ENCODE assay signal across 1 cellular context in the genomic region with DNA sequence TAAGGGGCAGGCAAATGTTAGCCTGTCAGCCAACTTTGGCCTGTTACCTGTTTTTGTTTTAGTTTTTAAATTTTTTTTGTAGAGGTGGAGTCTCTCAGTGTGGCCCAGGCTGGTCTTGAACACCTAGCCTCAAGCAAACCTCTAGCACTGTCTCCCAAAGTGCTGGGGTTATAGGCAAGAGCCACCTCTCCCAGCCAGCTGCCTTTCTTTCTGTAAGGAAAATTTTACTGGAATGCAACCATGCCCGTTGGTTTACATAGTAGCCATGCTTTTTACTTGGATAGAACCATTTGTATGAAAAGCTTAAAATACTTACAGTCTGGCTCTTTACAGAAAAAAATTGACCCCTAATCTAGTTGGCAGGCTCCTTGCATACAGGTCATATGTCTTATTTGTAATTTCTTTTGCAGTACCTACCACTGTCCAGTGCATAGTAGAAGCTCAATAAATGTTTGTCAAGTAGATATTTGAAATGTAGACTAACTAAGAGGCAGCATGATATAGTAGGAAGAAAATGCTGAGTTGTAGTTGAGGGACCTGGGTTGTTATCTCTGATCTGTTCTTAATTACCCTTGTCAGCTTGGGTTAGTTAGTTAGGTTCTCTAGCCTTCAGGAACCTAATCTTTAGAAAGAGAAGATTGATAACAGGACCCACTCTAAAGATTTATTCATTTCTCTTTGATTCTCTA.
TF ChIP-seq lines count a peak whose summit lies in the region.

No MANE protein-coding gene starts in this region.

TF ChIP-seq in GM23338, 12 proteins besides CTCF, POLR2A, EP300 and RAD21 (continued from another document):
- TF ChIP-seq, protein P1, sequence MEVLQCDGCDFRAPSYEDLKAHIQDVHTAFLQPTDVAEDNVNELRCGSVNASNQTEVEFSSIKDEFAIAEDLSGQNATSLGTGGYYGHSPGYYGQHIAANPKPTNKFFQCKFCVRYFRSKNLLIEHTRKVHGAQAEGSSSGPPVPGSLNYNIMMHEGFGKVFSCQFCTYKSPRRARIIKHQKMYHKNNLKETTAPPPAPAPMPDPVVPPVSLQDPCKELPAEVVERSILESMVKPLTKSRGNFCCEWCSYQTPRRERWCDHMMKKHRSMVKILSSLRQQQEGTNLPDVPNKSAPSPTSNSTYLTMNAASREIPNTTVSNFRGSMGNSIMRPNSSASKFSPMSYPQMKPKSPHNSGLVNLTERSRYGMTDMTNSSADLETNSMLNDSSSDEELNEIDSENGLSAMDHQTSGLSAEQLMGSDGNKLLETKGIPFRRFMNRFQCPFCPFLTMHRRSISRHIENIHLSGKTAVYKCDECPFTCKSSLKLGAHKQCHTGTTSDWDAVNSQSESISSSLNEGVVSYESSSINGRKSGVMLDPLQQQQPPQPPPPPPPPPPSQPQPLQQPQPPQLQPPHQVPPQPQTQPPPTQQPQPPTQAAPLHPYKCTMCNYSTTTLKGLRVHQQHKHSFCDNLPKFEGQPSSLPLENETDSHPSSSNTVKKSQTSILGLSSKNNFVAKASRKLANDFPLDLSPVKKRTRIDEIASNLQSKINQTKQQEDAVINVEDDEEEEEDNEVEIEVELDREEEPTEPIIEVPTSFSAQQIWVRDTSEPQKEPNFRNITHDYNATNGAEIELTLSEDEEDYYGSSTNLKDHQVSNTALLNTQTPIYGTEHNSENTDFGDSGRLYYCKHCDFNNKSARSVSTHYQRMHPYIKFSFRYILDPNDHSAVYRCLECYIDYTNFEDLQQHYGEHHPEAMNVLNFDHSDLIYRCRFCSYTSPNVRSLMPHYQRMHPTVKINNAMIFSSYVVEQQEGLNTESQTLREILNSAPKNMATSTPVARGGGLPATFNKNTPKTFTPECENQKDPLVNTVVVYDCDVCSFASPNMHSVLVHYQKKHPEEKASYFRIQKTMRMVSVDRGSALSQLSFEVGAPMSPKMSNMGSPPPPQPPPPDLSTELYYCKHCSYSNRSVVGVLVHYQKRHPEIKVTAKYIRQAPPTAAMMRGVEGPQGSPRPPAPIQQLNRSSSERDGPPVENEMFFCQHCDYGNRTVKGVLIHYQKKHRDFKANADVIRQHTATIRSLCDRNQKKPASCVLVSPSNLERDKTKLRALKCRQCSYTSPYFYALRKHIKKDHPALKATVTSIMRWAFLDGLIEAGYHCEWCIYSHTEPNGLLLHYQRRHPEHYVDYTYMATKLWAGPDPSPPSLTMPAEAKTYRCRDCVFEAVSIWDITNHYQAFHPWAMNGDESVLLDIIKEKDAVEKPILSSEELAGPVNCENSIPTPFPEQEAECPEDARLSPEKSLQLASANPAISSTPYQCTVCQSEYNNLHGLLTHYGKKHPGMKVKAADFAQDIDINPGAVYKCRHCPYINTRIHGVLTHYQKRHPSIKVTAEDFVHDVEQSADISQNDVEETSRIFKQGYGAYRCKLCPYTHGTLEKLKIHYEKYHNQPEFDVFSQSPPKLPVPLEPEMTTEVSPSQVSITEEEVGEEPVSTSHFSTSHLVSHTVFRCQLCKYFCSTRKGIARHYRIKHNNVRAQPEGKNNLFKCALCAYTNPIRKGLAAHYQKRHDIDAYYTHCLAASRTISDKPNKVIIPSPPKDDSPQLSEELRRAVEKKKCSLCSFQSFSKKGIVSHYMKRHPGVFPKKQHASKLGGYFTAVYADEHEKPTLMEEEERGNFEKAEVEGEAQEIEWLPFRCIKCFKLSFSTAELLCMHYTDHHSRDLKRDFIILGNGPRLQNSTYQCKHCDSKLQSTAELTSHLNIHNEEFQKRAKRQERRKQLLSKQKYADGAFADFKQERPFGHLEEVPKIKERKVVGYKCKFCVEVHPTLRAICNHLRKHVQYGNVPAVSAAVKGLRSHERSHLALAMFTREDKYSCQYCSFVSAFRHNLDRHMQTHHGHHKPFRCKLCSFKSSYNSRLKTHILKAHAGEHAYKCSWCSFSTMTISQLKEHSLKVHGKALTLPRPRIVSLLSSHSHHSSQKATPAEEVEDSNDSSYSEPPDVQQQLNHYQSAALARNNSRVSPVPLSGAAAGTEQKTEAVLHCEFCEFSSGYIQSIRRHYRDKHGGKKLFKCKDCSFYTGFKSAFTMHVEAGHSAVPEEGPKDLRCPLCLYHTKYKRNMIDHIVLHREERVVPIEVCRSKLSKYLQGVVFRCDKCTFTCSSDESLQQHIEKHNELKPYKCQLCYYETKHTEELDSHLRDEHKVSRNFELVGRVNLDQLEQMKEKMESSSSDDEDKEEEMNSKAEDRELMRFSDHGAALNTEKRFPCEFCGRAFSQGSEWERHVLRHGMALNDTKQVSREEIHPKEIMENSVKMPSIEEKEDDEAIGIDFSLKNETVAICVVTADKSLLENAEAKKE (CRISPR knock-in tag; IDR thresholded peaks at IDR 0.05): no peak
- TF ChIP-seq NANOG (IDR thresholded peaks at IDR 0.05; ENCODE audit: borderline replicate concordance) (no peak), CREB1 (CRISPR knock-in tag; IDR thresholded peaks at IDR 0.05; ENCODE audit: low read depth) (no peak), STAT1 (IDR thresholded peaks at IDR 0.05; ENCODE audit: unreplicated experiment) (no peak), EZH2phosphoT487 (IDR thresholded peaks at IDR 0.05; ENCODE audit: unreplicated experiment) (no peak), ZNF114 (CRISPR knock-in tag; IDR thresholded peaks at IDR 0.05) (no peak)
- TF ChIP-seq, protein P2, sequence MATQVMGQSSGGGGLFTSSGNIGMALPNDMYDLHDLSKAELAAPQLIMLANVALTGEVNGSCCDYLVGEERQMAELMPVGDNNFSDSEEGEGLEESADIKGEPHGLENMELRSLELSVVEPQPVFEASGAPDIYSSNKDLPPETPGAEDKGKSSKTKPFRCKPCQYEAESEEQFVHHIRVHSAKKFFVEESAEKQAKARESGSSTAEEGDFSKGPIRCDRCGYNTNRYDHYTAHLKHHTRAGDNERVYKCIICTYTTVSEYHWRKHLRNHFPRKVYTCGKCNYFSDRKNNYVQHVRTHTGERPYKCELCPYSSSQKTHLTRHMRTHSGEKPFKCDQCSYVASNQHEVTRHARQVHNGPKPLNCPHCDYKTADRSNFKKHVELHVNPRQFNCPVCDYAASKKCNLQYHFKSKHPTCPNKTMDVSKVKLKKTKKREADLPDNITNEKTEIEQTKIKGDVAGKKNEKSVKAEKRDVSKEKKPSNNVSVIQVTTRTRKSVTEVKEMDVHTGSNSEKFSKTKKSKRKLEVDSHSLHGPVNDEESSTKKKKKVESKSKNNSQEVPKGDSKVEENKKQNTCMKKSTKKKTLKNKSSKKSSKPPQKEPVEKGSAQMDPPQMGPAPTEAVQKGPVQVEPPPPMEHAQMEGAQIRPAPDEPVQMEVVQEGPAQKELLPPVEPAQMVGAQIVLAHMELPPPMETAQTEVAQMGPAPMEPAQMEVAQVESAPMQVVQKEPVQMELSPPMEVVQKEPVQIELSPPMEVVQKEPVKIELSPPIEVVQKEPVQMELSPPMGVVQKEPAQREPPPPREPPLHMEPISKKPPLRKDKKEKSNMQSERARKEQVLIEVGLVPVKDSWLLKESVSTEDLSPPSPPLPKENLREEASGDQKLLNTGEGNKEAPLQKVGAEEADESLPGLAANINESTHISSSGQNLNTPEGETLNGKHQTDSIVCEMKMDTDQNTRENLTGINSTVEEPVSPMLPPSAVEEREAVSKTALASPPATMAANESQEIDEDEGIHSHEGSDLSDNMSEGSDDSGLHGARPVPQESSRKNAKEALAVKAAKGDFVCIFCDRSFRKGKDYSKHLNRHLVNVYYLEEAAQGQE (IDR thresholded peaks at IDR 0.05; ENCODE audit: unreplicated experiment): no peak
- TF ChIP-seq, protein P3, sequence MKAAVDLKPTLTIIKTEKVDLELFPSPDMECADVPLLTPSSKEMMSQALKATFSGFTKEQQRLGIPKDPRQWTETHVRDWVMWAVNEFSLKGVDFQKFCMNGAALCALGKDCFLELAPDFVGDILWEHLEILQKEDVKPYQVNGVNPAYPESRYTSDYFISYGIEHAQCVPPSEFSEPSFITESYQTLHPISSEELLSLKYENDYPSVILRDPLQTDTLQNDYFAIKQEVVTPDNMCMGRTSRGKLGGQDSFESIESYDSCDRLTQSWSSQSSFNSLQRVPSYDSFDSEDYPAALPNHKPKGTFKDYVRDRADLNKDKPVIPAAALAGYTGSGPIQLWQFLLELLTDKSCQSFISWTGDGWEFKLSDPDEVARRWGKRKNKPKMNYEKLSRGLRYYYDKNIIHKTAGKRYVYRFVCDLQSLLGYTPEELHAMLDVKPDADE (IDR thresholded peaks at IDR 0.05): no peak
